Comparison of ENCODE assay signal across 8 cellular contexts in genomic region chr14:99687284-99688209, GRCh38. TPM values are rescaled to one million over a fixed set of nuclear protein-coding genes. Genes with fewer than 3 reads are reported as not detected.
DNase-seq lines count a peak whose midpoint lies in the region; ATAC-seq and TF ChIP-seq lines count a peak whose summit lies in the region.

No MANE protein-coding gene starts in this region.

- WGBS in aorta, 2 donors: 65 to 70% methylated on average over 12 of the region's 12 CpGs

- intact Hi-C loops in aorta (cut with DNase I): loop anchor here in 1 of 2 donors (10.0 kb wide), 1 partner anchor 527 kb away; no protein-coding TSS in a partner anchor

- ATAC-seq in aorta (ENCODE audit: low FRiP score) (no peak), HG02763 (IDR thresholded peaks at IDR 0.05; ENCODE audit: unreplicated experiment) (no peak), GM21515 (IDR thresholded peaks at IDR 0.05; ENCODE audit: unreplicated experiment) (no peak)

- H3K4me3 ChIP-seq in kidney epithelial cell (ENCODE audit: low read depth, low read length) (no peak overlapping the region), aorta (ENCODE audit: low read length in 2 of 2) (no peak overlapping the region)

- H3K36me3 ChIP-seq in kidney epithelial cell (ENCODE audit: control insufficient read depth, insufficient read depth, low read length) (no peaks in the 10 kb centered on the region), aorta (ENCODE audit: control insufficient read depth in 1 of 2, insufficient read depth in 2 of 2, low read length in 1 of 2) (no peaks in the 10 kb centered on the region)

- TF ChIP-seq CTCF in kidney epithelial cell (IDR thresholded peaks at IDR 0.05; ENCODE audit: insufficient read depth, low read length, poor library complexity, severe bottlenecking): peak; percentile 66

- H3K27me3 ChIP-seq in kidney epithelial cell (ENCODE audit: control insufficient read depth, insufficient read depth, low read length) (peaks cover 26% of the 10 kb centered on the region), aorta (ENCODE audit: control insufficient read depth in 1 of 2, insufficient read depth in 2 of 2, low read length in 1 of 2) (no peaks in the 10 kb centered on the region)

- H3K27ac ChIP-seq in aorta (ENCODE audit: low read depth in 1 of 2, low read length in 2 of 2): no peak overlapping the region

- peak; percentile 22 for DNase-seq in stimulated activated CD4-positive, alpha-beta T cell treated with anti-CD3 and anti-CD28 coated beads, Interleukin-12 subunit alpha, Interleukin-12 subunit beta, amount 100 ng/mL, for 4 hours
- no peak for DNase-seq in stimulated activated CD4-positive, alpha-beta T cell treated with anti-CD3 and anti-CD28 coated beads, Interleukin-4, amount 100 ng/mL, for 24 hours
- DNase-seq in activated T-cell treated with anti-CD3 and anti-CD28 coated beads for 48 hours (ENCODE audit: low read depth) (peak; percentile 15), kidney epithelial cell (ENCODE audit: low read depth) (no peak), aorta (peak; percentile 35 to 52), NCI-H524 (lab: John Stamatoyannopoulos, UW) (no peak)

- H3K4me1 ChIP-seq in aorta (ENCODE audit: control insufficient read depth in 1 of 2, insufficient read depth in 2 of 2, low read length in 2 of 2): no peaks in the 10 kb centered on the region

- H3K9me3 ChIP-seq in aorta (ENCODE audit: control insufficient read depth, low read length): no peaks in the 10 kb centered on the region

RNA-seq across cellular contexts. Expression of gene CYP46A1, which starts 3.4 kb away (rescaled TPM):
- total RNA-seq in kidney epithelial cell (not detected in 2 replicates), aorta (1 to 10 TPM in 1 of 2 donors, under 1 TPM in 1; 0.68 to 3.7 TPM)
- polyA plus RNA-seq in aorta: under 1 TPM in 1 of 2 donors, not detected in 1; 0.97 TPM

RNA-seq across cellular contexts. Expression of gene HHIPL1, which starts 42.6 kb away (rescaled TPM):
- total RNA-seq in kidney epithelial cell (1.1 and 4.8 TPM in 2 replicates), aorta (1 to 10 TPM; 2.5 to 7.7 TPM)
- polyA plus RNA-seq in aorta: under 1 TPM; 0.51 to 0.63 TPM

Comparison
In these comparisons a context has a peak if more than half of its experiments do, and no peak if none do; other contexts are left out.
1. DNase-seq: peak in stimulated activated CD4-positive, alpha-beta T cell treated with anti-CD3 and anti-CD28 coated beads, Interleukin-12 subunit alpha, Interleukin-12 subunit beta, amount 100 ng/mL, for 4 hours (single experiment), activated T-cell treated with anti-CD3 and anti-CD28 coated beads for 48 hours (single experiment) and aorta (2 of 2); none in stimulated activated CD4-positive, alpha-beta T cell treated with anti-CD3 and anti-CD28 coated beads, Interleukin-4, amount 100 ng/mL, for 24 hours (single experiment), kidney epithelial cell (single experiment) and NCI-H524 (0 of 2).